In the genomic region with DNA sequence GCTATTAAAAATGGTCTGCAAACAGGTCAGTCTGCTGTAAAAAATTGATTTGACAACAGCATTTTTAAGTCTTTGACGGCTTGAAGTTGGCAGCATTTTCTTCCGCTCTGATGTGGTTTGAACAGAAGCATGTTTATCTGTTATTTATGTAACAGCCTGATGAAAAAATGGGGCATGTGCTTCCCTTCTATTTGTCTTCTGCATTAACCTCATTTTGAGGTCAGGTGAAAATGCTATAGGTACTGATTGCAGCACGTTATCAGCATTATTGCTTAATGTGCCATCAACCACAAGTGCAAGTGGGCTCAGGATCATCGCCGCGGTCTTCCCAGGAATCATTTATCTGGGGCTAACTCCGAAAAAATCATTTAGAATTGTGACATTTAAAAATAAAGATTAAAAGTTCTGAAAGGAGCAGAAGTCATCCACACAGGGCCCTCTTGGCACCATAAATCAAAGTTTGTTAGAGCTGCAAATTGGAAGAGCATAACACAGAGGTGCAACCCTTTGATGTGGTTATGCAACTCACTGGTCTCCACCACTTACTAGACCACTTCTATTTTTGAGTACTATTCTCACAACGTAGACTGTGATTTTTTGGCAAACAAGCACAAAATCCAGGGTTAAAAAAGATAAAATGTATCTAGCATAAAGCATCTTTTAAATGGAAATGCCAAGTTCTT, we compare ENCODE assay signal across 17 cellular contexts.
A peak's percentile ranks its signal among the peaks of the same experiment; 100 is the strongest.
DNase-seq lines count a peak whose midpoint lies in the region; ATAC-seq and TF ChIP-seq lines count a peak whose summit lies in the region.
"Had no signal": no experiment of that assay in that cellular context is flagged by ENCODE, and none has a peak within 500 bp of the region (broad histone marks: within the 10 kb centered on the region; RNA-seq: fewer than 3 reads in every experiment).

No MANE protein-coding gene starts in this region.

- H3K4me3 Mint-ChIP-seq in T-helper 17 cell, result peak overlapping the region; percentile 82

- DNase-seq in Daoy (ENCODE audit: low read depth) (peak; percentile 40), T-helper 17 cell (peak in 2 of 3 donors; percentile 6 to 11), left lung (no peak), NCI-H1048 (lab: John Stamatoyannopoulos, UW) (no peak), NCI-H146 (lab: John Stamatoyannopoulos, UW) (no peak), left lobe of liver (ENCODE audit: low spot score) (no peak), KG1 (lab: John Stamatoyannopoulos, UW) (no peak)
- DNase-seq: activated T-cell treated with anti-CD3 and anti-CD28 coated beads, Interleukin-2, amount 50 U/mL, for 72 hours; amniotic stem cell; DMS153; erythroblast; head of caudate nucleus; islet precursor cell; stimulated activated naive CD8-positive, alpha-beta T cell treated with anti-CD3 and anti-CD28 coated beads, Interleukin-15, Interleukin-2, amounts not matched to agents 100 U/mL and 50 U/mL, for 24 hours had no signal

- no peak overlapping the region for H3K27ac ChIP-seq in left lung
- H3K27ac ChIP-seq: coronary artery had no signal

- no peak for TF ChIP-seq CTCF in left lung (IDR thresholded peaks at IDR 0.05)

- H3K27me3 ChIP-seq in left lung, result no peaks in the 10 kb centered on the region

- no peaks in the 10 kb centered on the region for H3K27me3 Mint-ChIP-seq in T-helper 17 cell

- no peak overlapping the region for H3K4me3 ChIP-seq in left lung
- H3K4me3 ChIP-seq: coronary artery, skin epidermis had no signal

- ATAC-seq in HG03432 (IDR thresholded peaks at IDR 0.05; ENCODE audit: unreplicated experiment), result peak; percentile 43
- ATAC-seq in T-helper 17 cell, result peak; percentile 76
- peak; percentile 73 for ATAC-seq in left lung
- ATAC-seq in left lobe of liver, result no peak
- ATAC-seq: activated T-cell treated with anti-CD3 and anti-CD28 coated beads, Interleukin-2, amount 50 U/mL, for 72 hours; stimulated activated naive CD8-positive, alpha-beta T cell treated with anti-CD3 and anti-CD28 coated beads, Interleukin-15, Interleukin-2, amounts not matched to agents 100 U/mL and 50 U/mL, for 24 hours had no signal

- no peaks in the 10 kb centered on the region for H3K36me3 ChIP-seq in left lung

- H3K4me1 Mint-ChIP-seq in T-helper 17 cell, result peaks cover 20% of the 10 kb centered on the region

- intact Hi-C loops in left lung (cut with DNase I), result no loop called here

- no peaks in the 10 kb centered on the region for H3K36me3 Mint-ChIP-seq in T-helper 17 cell (ENCODE audit: low read depth)

- peaks cover 0 to 9% of the 10 kb centered on the region in 2 donors for H3K4me1 ChIP-seq in left lung

- no peaks in the 10 kb centered on the region for H3K9me3 ChIP-seq in T-helper 17 cell (ENCODE audit: control insufficient read depth, low read length, poor library complexity, severe bottlenecking)
- H3K9me3 ChIP-seq in left lung, result no peaks in the 10 kb centered on the region

- peak overlapping the region; percentile 97 for H3K27ac Mint-ChIP-seq in T-helper 17 cell
- H3K27ac Mint-ChIP-seq: activated T-cell treated with anti-CD3 and anti-CD28 coated beads, Interleukin-2, amount 50 U/mL, for 72 hours had no signal

Comparison
In these comparisons a context has a peak if more than half of its experiments do, and no peak if none do; other contexts are left out.
1. DNase-seq: peak in Daoy (single experiment) and T-helper 17 cell (2 of 3); none in left lung (0 of 2), NCI-H1048 (single experiment), NCI-H146 (single experiment), left lobe of liver (single experiment) and KG1 (single experiment).